ENCODE assay signal across 1 cellular context in genomic region chr12:53214687-53215455, GRCh38.
A peak's percentile ranks its signal among the peaks of the same experiment; 100 is the strongest.
TF ChIP-seq lines count a peak whose summit lies in the region.

No MANE protein-coding gene starts in this region.

TF ChIP-seq in WTC11, 78 proteins besides CTCF, POLR2A, EP300 and RAD21:
- TF ChIP-seq ZNF281 (CRISPR knock-in tag; IDR thresholded peaks at IDR 0.05) (peak; percentile 60; the same call in 1 of the 2 replicates), SOX15 (CRISPR knock-in tag; IDR thresholded peaks at IDR 0.05) (no peak), MYBL2 (CRISPR knock-in tag; IDR thresholded peaks at IDR 0.05) (no peak), ETV6 (CRISPR knock-in tag; IDR thresholded peaks at IDR 0.05) (peak; percentile 71; the same call in 1 of the 2 replicates), MXD4 (CRISPR knock-in tag; IDR thresholded peaks at IDR 0.05; ENCODE audit: borderline replicate concordance) (no peak)
